1 cellular context compared by ENCODE assay signal in genomic region chr6:11093065-11093590, GRCh38.
TF ChIP-seq lines count a peak whose summit lies in the region.

No MANE protein-coding gene starts in this region.

TF ChIP-seq in WTC11, 78 proteins besides CTCF, POLR2A, EP300 and RAD21 (continued from another document):
- TF ChIP-seq, protein P1, sequence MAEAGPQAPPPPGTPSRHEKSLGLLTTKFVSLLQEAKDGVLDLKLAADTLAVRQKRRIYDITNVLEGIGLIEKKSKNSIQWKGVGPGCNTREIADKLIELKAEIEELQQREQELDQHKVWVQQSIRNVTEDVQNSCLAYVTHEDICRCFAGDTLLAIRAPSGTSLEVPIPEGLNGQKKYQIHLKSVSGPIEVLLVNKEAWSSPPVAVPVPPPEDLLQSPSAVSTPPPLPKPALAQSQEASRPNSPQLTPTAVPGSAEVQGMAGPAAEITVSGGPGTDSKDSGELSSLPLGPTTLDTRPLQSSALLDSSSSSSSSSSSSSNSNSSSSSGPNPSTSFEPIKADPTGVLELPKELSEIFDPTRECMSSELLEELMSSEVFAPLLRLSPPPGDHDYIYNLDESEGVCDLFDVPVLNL (CRISPR knock-in tag; IDR thresholded peaks at IDR 0.05; ENCODE audit: borderline replicate concordance, low read depth) = no peak
- no peak for TF ChIP-seq TP53 (CRISPR knock-in tag; IDR thresholded peaks at IDR 0.05)
- no peak for TF ChIP-seq TEAD1 (CRISPR knock-in tag; IDR thresholded peaks at IDR 0.05)
- no peak for TF ChIP-seq JAZF1 (CRISPR knock-in tag; IDR thresholded peaks at IDR 0.05)
